ENCODE assay signal across 18 cellular contexts in genomic region chr18:77547757-77548156, GRCh38.
"Had no signal": no experiment of that assay in that cellular context is flagged by ENCODE, and none has a peak within 500 bp of the region (broad histone marks: within the 10 kb centered on the region; RNA-seq: fewer than 3 reads in every experiment).

No MANE protein-coding gene starts in this region.

- H3K36me3 ChIP-seq: cardiac muscle cell had no signal

- ATAC-seq: activated T-cell treated with anti-CD3 and anti-CD28 coated beads, Interleukin-2, amount 50 U/mL, for 72 hours; naive thymus-derived CD4-positive, alpha-beta T cell; stimulated activated naive CD8-positive, alpha-beta T cell treated with anti-CD3 and anti-CD28 coated beads, Interleukin-15, Interleukin-2, amounts not matched to agents 100 U/mL and 50 U/mL, for 24 hours had no signal

- H3K27ac ChIP-seq: cardiac muscle cell had no signal

- DNase-seq: activated B cell treated with CpG ODN at 0.5 μM for 24 hours; activated CD4-positive, alpha-beta T cell treated with anti-CD3 and anti-CD28 coated beads for 4 hours; activated CD4-positive, alpha-beta T cell treated with anti-CD3 and anti-CD28 coated beads, Interleukin-2, amount 50 U/mL, for 48 hours; activated effector memory CD4-positive, alpha-beta T cell treated with Interleukin-2 at 50 U/mL for 16 hours; activated naive CD4-positive, alpha-beta T cell treated with anti-CD3 and anti-CD28 coated beads for 36 hours; activated naive CD8-positive, alpha-beta T cell treated with anti-CD3 and anti-CD28 coated beads, Interleukin-2, amount 10 ng/mL, durations not matched to agents 7 days and 5 days; activated T-cell treated with anti-CD3 and anti-CD28 coated beads, Interleukin-2, amount 50 U/mL, for 72 hours; amygdala; effector CD4-positive, alpha-beta T cell; foreskin fibroblast; hippocampal formation; kidney glomerular epithelial cell; naive thymus-derived CD4-positive, alpha-beta T cell; occipital lobe; stimulated activated CD4-positive, alpha-beta T cell treated with anti-CD3 and anti-CD28 coated beads, Interleukin-4, amount 100 ng/mL, for 4 hours; stimulated activated naive CD8-positive, alpha-beta T cell treated with anti-CD3 and anti-CD28 coated beads, Interleukin-15, Interleukin-2, amounts not matched to agents 100 U/mL and 50 U/mL, for 24 hours had no signal

- H3K27me3 ChIP-seq: cardiac muscle cell had no signal

- H3K4me3 ChIP-seq: cardiac muscle cell, lung had no signal
